In the genomic region with DNA sequence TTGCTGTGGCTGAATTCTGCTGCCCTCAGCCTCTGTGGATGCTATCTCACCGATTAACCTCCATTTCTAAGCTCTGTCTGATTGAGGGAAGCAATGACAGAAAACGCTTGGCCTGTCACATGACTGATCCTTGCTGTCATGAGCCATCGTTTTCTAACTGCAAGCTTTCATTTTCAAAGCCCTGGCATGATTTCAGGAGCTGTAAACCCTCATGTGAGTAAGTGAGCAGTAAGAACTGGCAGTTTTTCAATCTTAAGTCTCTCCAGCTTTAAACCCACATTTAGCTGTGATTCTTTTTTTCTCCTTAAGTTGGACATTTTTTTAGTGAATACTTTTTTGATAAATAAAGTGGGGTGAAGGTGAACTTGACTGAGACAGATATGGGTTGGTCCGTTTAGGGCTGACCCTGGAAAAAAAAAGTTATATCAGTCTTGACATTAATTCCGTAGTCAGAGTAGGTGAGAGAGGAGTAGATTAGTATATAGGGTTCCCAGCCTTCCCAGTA, we compare ENCODE assay signal across 9 cellular contexts.
A peak's percentile ranks its signal among the peaks of the same experiment; 100 is the strongest.
DNase-seq lines count a peak whose midpoint lies in the region; ATAC-seq and TF ChIP-seq lines count a peak whose summit lies in the region.
"Had no signal": no experiment of that assay in that cellular context is flagged by ENCODE, and none has a peak within 500 bp of the region (broad histone marks: within the 10 kb centered on the region; RNA-seq: fewer than 3 reads in every experiment).

No MANE protein-coding gene starts in this region.

- H3K4me3 ChIP-seq in prostate gland: no peak overlapping the region

- H3K27ac ChIP-seq in prostate gland: peak overlapping the region in 1 of 2 donors; percentile 13

- no peaks in the 10 kb centered on the region for H3K9me3 ChIP-seq in prostate gland

- no peak for TF ChIP-seq POLR2A in prostate gland (IDR thresholded peaks at IDR 0.05)

- no peak for ATAC-seq in GM21737 (IDR thresholded peaks at IDR 0.05; ENCODE audit: unreplicated experiment)
- ATAC-seq in GM18519 (IDR thresholded peaks at IDR 0.05; ENCODE audit: low FRiP score, unreplicated experiment): no peak

- WGBS in prostate gland: 25% methylated on average over 5 of the region's 5 CpGs

- H3K4me1 ChIP-seq in prostate gland (replicated peaks): no peaks in the 10 kb centered on the region

- H3K27me3 ChIP-seq in prostate gland (replicated peaks; ENCODE audit: insufficient read depth): no peaks in the 10 kb centered on the region

- intact Hi-C loops in prostate gland (cut with DNase I): no loop called here

- H3K36me3 ChIP-seq in prostate gland: no peaks in the 10 kb centered on the region

- TF ChIP-seq CTCF in prostate gland (IDR thresholded peaks at IDR 0.05) (no peak), GM10266 (IDR thresholded peaks at IDR 0.05; ENCODE audit: control insufficient read depth, insufficient read depth, low read depth, missing control alignments) (no peak)

- DNase-seq in DMS79 treated with DMSO at 0.1 percent for 48 hours (lab: John Stamatoyannopoulos, UW) (peak; percentile 29), RKO (ENCODE audit: low spot score) (peak; percentile 92), fibroblast of the conjunctiva (ENCODE audit: low read depth) (peak; percentile 99), prostate gland (ENCODE audit: low spot score) (peak; percentile 56), GM10266 (ENCODE audit: extremely low spot score) (no peak)
- DNase-seq in activated CD4-positive, CD25-positive, alpha-beta regulatory T cell (lab: John Stamatoyannopoulos, UW): no peak
- DNase-seq: NCI-H524 treated with DMSO at 0.1 percent for 48 hours had no signal

Comparison
In these comparisons a context has a peak if more than half of its experiments do, and no peak if none do; other contexts are left out.
1. DNase-seq: peak in DMS79 treated with DMSO at 0.1 percent for 48 hours (single experiment), RKO (single experiment), fibroblast of the conjunctiva (single experiment) and prostate gland (single experiment); none in GM10266 (single experiment) and activated CD4-positive, CD25-positive, alpha-beta regulatory T cell (0 of 4).